Comparison of ENCODE assay signal across 26 cellular contexts in the genomic region with DNA sequence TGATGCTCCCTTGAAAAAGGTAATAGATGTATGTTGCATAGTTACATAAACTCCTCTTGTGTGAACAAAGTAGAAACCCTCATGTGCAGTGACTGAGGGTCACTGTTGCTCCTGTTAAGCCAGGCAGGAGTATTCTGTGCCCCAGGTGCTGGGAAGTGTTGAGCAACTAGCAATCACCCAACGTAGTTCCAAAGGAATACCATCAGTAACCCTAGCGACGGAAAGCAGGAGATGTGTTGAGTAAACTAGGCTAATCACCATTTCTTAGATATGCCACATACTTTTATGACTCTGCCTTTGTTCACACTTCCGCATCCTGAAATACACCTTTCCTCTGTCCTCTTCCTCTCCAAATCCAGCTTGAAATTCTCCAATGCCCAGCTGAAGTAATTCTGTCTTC.
"Had no signal": no experiment of that assay in that cellular context is flagged by ENCODE, and none has a peak within 500 bp of the region (broad histone marks: within the 10 kb centered on the region; RNA-seq: fewer than 3 reads in every experiment).

No MANE protein-coding gene starts in this region.

- H3K9ac ChIP-seq: KMS-11 had no signal

- H3K36me3 ChIP-seq: ascending aorta had no signal

- DNase-seq: activated B cell treated with CpG ODN at 0.5 μM for 24 hours; activated CD4-positive, alpha-beta memory T cell treated with anti-CD3 and anti-CD28 coated beads for 36 hours; activated CD4-positive, alpha-beta T cell treated with anti-CD3 and anti-CD28 coated beads for 1 hour; activated CD4-positive, alpha-beta T cell treated with anti-CD3 and anti-CD28 coated beads, Interleukin-2, amount 10 ng/mL, durations not matched to agents 24 days and 14 days; activated CD8-positive, alpha-beta memory T cell treated with anti-CD3 and anti-CD28 coated beads for 24 hours; activated effector memory CD4-positive, alpha-beta T cell treated with anti-CD3 and anti-CD28 coated beads, Interleukin-2, amount 50 U/mL, for 16 hours; activated naive CD4-positive, alpha-beta T cell treated with Interleukin-2 at 50 U/mL for 16 hours; activated naive CD8-positive, alpha-beta T cell treated with anti-CD3 and anti-CD28 coated beads, Interleukin-2, amount 50 U/mL, for 24 hours; activated T-cell treated with anti-CD3 and anti-CD28 coated beads, Interleukin-2, amount 50 U/mL, for 4 hours; amniotic stem cell; NCI-H1092; NCI-H1417 treated with DMSO at 0.1 percent for 48 hours; NCI-H1694; NCI-H2029; NCI-H446; NCI-H524; NCI-H82; SIG-M5; T-cell; T-helper 2 cell; T1000 had no signal

- H3K27me3 ChIP-seq: ascending aorta, body of pancreas had no signal

- ATAC-seq: activated naive CD4-positive, alpha-beta T cell treated with anti-CD3 and anti-CD28 coated beads, Interleukin-2, amount 50 U/mL, for 72 hours; activated naive CD8-positive, alpha-beta T cell treated with anti-CD3 and anti-CD28 coated beads, Interleukin-2, amount 50 U/mL, for 24 hours; activated T-cell treated with anti-CD3 and anti-CD28 coated beads, Interleukin-2, amount 50 U/mL, for 4 hours; body of pancreas; T-cell had no signal

- H3K4me2 ChIP-seq: KMS-11 had no signal

- H3K4me1 ChIP-seq: ascending aorta, body of pancreas had no signal

- H3K27ac ChIP-seq: ascending aorta, body of pancreas, KMS-11 had no signal

- H3K4me3 ChIP-seq: ascending aorta, body of pancreas had no signal

- H3K9me3 ChIP-seq: ascending aorta, body of pancreas had no signal

- FAIRE-seq: TTC549 had no signal
